Comparison of ENCODE assay signal across 7 cellular contexts in genomic region chr3:43077708-43078107, GRCh38.
"Had no signal": no experiment of that assay in that cellular context is flagged by ENCODE, and none has a peak within 500 bp of the region (broad histone marks: within the 10 kb centered on the region; RNA-seq: fewer than 3 reads in every experiment).

No MANE protein-coding gene starts in this region.

- H3K4me3 Mint-ChIP-seq: GM23338, H9 had no signal

- H3K4me2 ChIP-seq: GM23338 had no signal

- H3K4me3 ChIP-seq: GM23338 had no signal

- H3K27ac Mint-ChIP-seq: GM23338, H9 had no signal

- H2AFZ ChIP-seq: GM23338 had no signal

- ATAC-seq: GM23338 had no signal

- H3K4me1 Mint-ChIP-seq: GM23338, H9 had no signal

- DNase-seq: H9, HCEC 1CT, KBM-7 had no signal

- FAIRE-seq: H1, H54, HTR-8/SVneo had no signal
